In the genomic region with DNA sequence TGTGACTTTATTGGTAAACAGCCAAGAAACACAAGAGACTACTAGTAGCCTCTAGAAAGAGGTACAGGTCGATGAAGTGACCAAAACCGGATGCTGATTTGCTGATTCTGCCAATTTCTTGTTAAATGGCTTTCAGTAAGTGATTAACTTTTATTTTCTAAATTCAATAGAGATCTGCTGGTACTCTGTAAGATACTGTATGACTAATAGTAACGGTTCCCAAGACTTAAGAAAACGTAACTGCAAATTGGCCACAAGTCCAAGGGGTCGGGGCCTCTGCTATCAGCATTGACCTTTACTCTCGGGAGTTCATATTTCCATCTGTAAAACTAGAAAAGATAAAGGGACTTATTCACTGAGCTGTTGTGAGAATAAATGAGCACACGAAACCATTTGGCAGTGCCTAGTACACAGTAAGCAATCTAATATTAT, we compare ENCODE assay signal across 9 cellular contexts. TPM values are rescaled to one million over a fixed set of nuclear protein-coding genes. Genes with fewer than 3 reads are reported as not detected.
DNase-seq lines count a peak whose midpoint lies in the region; ATAC-seq, FAIRE-seq and TF ChIP-seq lines count a peak whose summit lies in the region.
"Had no signal": no experiment of that assay in that cellular context is flagged by ENCODE, and none has a peak within 500 bp of the region (broad histone marks: within the 10 kb centered on the region; RNA-seq: fewer than 3 reads in every experiment).

No MANE protein-coding gene starts in this region.

- POLR2A ChIA-PET in K562 (lab: Yijun Ruan, JAX) = interaction anchor here (1.2 to 4.1 kb wide), 3 partner anchors 9 to 55 kb away, joined by 3 to 55 read pairs (median 15); no protein-coding TSS in a partner anchor

- ATAC-seq in GM18858 (IDR thresholded peaks at IDR 0.05; ENCODE audit: unreplicated experiment) (peak; percentile 19), HG03520 (IDR thresholded peaks at IDR 0.05; ENCODE audit: unreplicated experiment) (peak; percentile 19), K562 (peak; percentile 3; the same call in 1 of the 3 replicates)

- 6% methylated on average over 7 of the region's 7 CpGs for WGBS in K562 (ENCODE audit: insufficient coverage, low coverage, missing lambda C conversion rate)
- 57 to 64% (median 61%) methylated on average over 7 of the region's 7 CpGs for WGBS in ovary, 3 donors

- H3K27ac ChIP-seq in K562 (ENCODE audit: extremely low read depth, low read depth, low read length) (peak overlapping the region; percentile 47), ovary (no peak overlapping the region)

- no peaks in the 10 kb centered on the region for H3K27me3 ChIP-seq in K562 (ENCODE audit: control insufficient read depth in 2 of 2, insufficient read depth in 2 of 2, low read length in 2 of 2)
- no peaks in the 10 kb centered on the region for H3K27me3 ChIP-seq in ovary
- H3K27me3 ChIP-seq: pancreas had no signal

- peaks cover 60% of the 10 kb centered on the region for H3K79me2 ChIP-seq in K562 (ENCODE audit: control insufficient read depth, insufficient read depth, low read length)

- H3K9me1 ChIP-seq in K562 (ENCODE audit: control insufficient read depth, insufficient read depth, low read length) = no peaks in the 10 kb centered on the region

- no peak for TF ChIP-seq CTCF in K562 (IDR thresholded peaks at IDR 0.05 in 2 of 3, conservative IDR thresholded peaks at IDR 0.05 in 1 of 3; ENCODE audit: insufficient read depth in 2 of 3, low read depth in 1 of 3, low read length in 3 of 3)
- no peak for TF ChIP-seq CTCF in ovary (IDR thresholded peaks at IDR 0.05)

- in situ Hi-C loops in K562 (cut with MboI) = no loop called here

- H2AFZ ChIP-seq in K562 (ENCODE audit: low read depth, low read length) = peak overlapping the region; percentile 36; the same call in 1 of the 2 replicates

- DNase-seq in K562 (ENCODE audit: extremely low read depth in 1 of 4, low spot score in 3 of 4) (peak in 3 of 4 experiments; percentile 29 to 78 (median 54)), ovary (no peak), posterior vena cava (ENCODE audit: low spot score) (no peak), cerebellar cortex (ENCODE audit: low spot score) (no peak), KG1 (lab: John Stamatoyannopoulos, UW) (no peak)
- DNase-seq in activated naive CD4-positive, alpha-beta T cell (lab: John Stamatoyannopoulos, UW) = no peak

- H4K20me1 ChIP-seq in K562 (replicated peaks; ENCODE audit: control insufficient read depth, insufficient read depth, low read length) = no peaks in the 10 kb centered on the region

- TF ChIP-seq EP300 in K562 (IDR thresholded peaks at IDR 0.05; ENCODE audit: low read length) = peak; percentile 72
- TF ChIP-seq EP300 in ovary (IDR thresholded peaks at IDR 0.05) = no peak

- FAIRE-seq in K562 (lab: Jason Lieb, UNC) = no peak

- H3K9me3 ChIP-seq in K562 (replicated peaks; ENCODE audit: control insufficient read depth, insufficient read depth, low read depth, low read length) = no peaks in the 10 kb centered on the region
- no peaks in the 10 kb centered on the region for H3K9me3 ChIP-seq in ovary
- H3K9me3 ChIP-seq: pancreas had no signal

- TF ChIP-seq RAD21 in K562 (CRISPR knock-in tag; conservative IDR thresholded peaks at IDR 0.05 in 1 of 2, IDR thresholded peaks at IDR 0.05 in 1 of 2) = no peak

- intact Hi-C loops in K562 (cut with micrococcal nuclease) (loop anchor here (2.0 to 10.0 kb wide), 3 partner anchors 44 to 442 kb away; partner anchors contain the start of genes CPED1 and ING3), ovary (cut with DNase I) (no loop called here), posterior vena cava (cut with DNase I) (no loop called here)

- TF ChIP-seq POLR2A in K562 (conservative IDR thresholded peaks at IDR 0.05) (no peak), ovary (IDR thresholded peaks at IDR 0.05) (no peak)

- peaks cover 9% of the 10 kb centered on the region; the same call in 2 of the 3 replicates for H3K36me3 ChIP-seq in K562 (ENCODE audit: control insufficient read depth, insufficient read depth, low read length)
- H3K36me3 ChIP-seq in ovary = no peaks in the 10 kb centered on the region
- H3K36me3 ChIP-seq: pancreas had no signal

- no TSS peak for BruUV-seq in K562 (replicated peaks; lab: Mats Ljungman, UMichigan)

- CTCF ChIA-PET in K562 (lab: Yijun Ruan, JAX; ENCODE audit: low intra/inter-chr PET ratio) = no interaction called here

- H3K9ac ChIP-seq in K562 (ENCODE audit: insufficient read depth in 1 of 2, low read depth in 2 of 2, low read length in 2 of 2) = peak overlapping the region in 1 of 2 experiments; percentile 29; a peak in 2 of 4 replicates

- peak overlapping the region; percentile 83 for H3K4me2 ChIP-seq in K562 (ENCODE audit: insufficient read depth, low read length)

- H3K4me1 ChIP-seq in K562 (replicated peaks in 1 of 2; ENCODE audit: control insufficient read depth in 2 of 2, insufficient read depth in 2 of 2, low read length in 2 of 2) (peaks cover 5 to 10% of the 10 kb centered on the region in 2 experiments; a peak in 3 of 5 replicates), ovary (ENCODE audit: insufficient read depth) (peaks cover 1% of the 10 kb centered on the region)

- peak overlapping the region; percentile 16 for H3K4me3 ChIP-seq in K562
- H3K4me3 ChIP-seq in ovary = peak overlapping the region; percentile 9

TF ChIP-seq in K562, 482 proteins besides CTCF, POLR2A, EP300 and RAD21 (continues in another document):
- TF ChIP-seq OTX1 (CRISPR knock-in tag; IDR thresholded peaks at IDR 0.05) (no peak), ZNF239 (CRISPR knock-in tag; IDR thresholded peaks at IDR 0.05) (no peak), PURB (CRISPR knock-in tag; IDR thresholded peaks at IDR 0.05; ENCODE audit: low read depth) (no peak)
- TF ChIP-seq, protein P1, sequence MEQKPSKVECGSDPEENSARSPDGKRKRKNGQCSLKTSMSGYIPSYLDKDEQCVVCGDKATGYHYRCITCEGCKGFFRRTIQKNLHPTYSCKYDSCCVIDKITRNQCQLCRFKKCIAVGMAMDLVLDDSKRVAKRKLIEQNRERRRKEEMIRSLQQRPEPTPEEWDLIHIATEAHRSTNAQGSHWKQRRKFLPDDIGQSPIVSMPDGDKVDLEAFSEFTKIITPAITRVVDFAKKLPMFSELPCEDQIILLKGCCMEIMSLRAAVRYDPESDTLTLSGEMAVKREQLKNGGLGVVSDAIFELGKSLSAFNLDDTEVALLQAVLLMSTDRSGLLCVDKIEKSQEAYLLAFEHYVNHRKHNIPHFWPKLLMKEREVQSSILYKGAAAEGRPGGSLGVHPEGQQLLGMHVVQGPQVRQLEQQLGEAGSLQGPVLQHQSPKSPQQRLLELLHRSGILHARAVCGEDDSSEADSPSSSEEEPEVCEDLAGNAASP (IDR thresholded peaks at IDR 0.05) = no peak
- TF ChIP-seq, protein P2, sequence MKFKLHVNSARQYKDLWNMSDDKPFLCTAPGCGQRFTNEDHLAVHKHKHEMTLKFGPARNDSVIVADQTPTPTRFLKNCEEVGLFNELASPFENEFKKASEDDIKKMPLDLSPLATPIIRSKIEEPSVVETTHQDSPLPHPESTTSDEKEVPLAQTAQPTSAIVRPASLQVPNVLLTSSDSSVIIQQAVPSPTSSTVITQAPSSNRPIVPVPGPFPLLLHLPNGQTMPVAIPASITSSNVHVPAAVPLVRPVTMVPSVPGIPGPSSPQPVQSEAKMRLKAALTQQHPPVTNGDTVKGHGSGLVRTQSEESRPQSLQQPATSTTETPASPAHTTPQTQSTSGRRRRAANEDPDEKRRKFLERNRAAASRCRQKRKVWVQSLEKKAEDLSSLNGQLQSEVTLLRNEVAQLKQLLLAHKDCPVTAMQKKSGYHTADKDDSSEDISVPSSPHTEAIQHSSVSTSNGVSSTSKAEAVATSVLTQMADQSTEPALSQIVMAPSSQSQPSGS (CRISPR knock-in tag; IDR thresholded peaks at IDR 0.05) = no peak

RNA-seq across cellular contexts. Expression of gene FAM3C, which starts 1.4 kb away (rescaled TPM):
- 26.3 and 87.3 TPM in 2 replicates for total RNA-seq in K562 (2011; cell fraction: chromatin; rRNA removed; ENCODE audit: low replicate concordance)
- total RNA-seq in K562 (2011; cell fraction: nucleolus; rRNA removed) = 13.7 and 17.5 TPM in 2 replicates
- total RNA-seq in K562 (2011; cell fraction: nucleoplasm; rRNA removed) = 43.6 and 70.5 TPM in 2 replicates
- 24.7 and 36.2 TPM in 2 replicates for total RNA-seq in K562 (2014; rRNA removed)
- total RNA-seq in K562 (2014; rRNA removed; fragmentation: Illumina TruSeq; extraction: Trizol) = 30.0 and 34.6 TPM in 2 replicates
- 26.9 and 27.2 TPM in 2 replicates for total RNA-seq in K562 (2015; rRNA removed; fragmentation: Illumina TruSeq; extraction: Trizol)
- total RNA-seq in K562 (2021) = 30.2 and 30.7 TPM in 2 replicates
- polyA plus RNA-seq in K562 (2011; rRNA removed) = 21.2 and 37.2 TPM in 2 replicates
- polyA plus RNA-seq in K562 (2011; cell fraction: cytosol; rRNA removed) = 3.3 and 9.0 TPM in 2 replicates
- 15.5 and 18.9 TPM in 2 replicates for polyA plus RNA-seq in K562 (2011; cell fraction: nucleus; rRNA removed)
- 33.9 and 36.5 TPM in 2 replicates for polyA plus RNA-seq in K562 (2012)
- 33.5 and 40.5 TPM in 2 replicates for polyA plus RNA-seq in K562 (2014; fragmentation: Illumina TruSeq; extraction: Trizol)
- 10 to 100 TPM; 10.6 to 13.1 TPM for polyA plus RNA-seq in K562 (2014; fragmentation: Nextera tagmentation; extraction: Ambion mirVana)
- polyA plus RNA-seq in K562 (2014; rRNA removed) = 36.7 and 42.6 TPM in 2 replicates
- polyA minus RNA-seq in K562 (2011; rRNA and poly(A)+ RNA removed) = 25.7 and 29.3 TPM in 2 replicates
- 5.5 and 7.5 TPM in 2 replicates for polyA minus RNA-seq in K562 (2011; cell fraction: cytosol; rRNA and poly(A)+ RNA removed)
- 38.0 and 55.6 TPM in 2 replicates for polyA minus RNA-seq in K562 (2011; cell fraction: nucleus; rRNA and poly(A)+ RNA removed)
- total RNA-seq in ovary = 10 to 100 TPM; 35.9 to 57.2 (median 48.5) TPM
- 10 to 100 TPM; 31.8 to 88.9 TPM for polyA plus RNA-seq in ovary
- 10 to 100 TPM; 71.4 to 93.4 TPM for total RNA-seq in posterior vena cava

Comparison
In these comparisons a context has a peak if more than half of its experiments do, and no peak if none do; other contexts are left out.
1. DNase-seq: peak in K562 (3 of 4); none in ovary (0 of 5), posterior vena cava (single experiment), cerebellar cortex (single experiment), KG1 (single experiment) and activated naive CD4-positive, alpha-beta T cell (0 of 4).
2. Peak in every context shown above with its lines, with median percentiles within 50 percentile points of each other: ATAC-seq.